In the genomic region with DNA sequence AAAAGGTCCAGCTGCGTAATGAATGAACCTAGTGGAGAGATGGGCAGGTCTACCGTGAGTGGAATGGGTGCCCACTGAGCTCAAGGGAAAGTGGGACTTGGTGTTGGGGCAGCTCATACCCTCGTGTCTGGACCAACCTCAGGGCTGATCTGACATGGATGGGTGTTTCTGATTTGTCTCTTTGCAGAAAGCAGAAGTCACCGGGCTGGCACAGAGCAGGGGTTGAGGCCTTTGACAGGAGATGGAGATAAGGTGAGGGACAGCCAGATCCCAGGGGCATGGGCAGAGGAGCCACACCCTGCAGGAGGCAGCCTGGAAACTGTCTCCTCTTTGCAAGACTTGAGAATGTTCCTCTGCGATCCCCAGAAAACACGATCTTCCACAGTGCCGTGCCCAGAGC, we compare ENCODE assay signal across 23 cellular contexts.
"Had no signal": no experiment of that assay in that cellular context is flagged by ENCODE, and none has a peak within 500 bp of the region (broad histone marks: within the 10 kb centered on the region; RNA-seq: fewer than 3 reads in every experiment).

No MANE protein-coding gene starts in this region.

- H3K27me3 ChIP-seq: esophagus squamous epithelium, heart right ventricle, pancreas, right lobe of liver, suprapubic skin, transverse colon, upper lobe of right lung, uterus had no signal

- H3K27me3 Mint-ChIP-seq: effector memory CD8-positive, alpha-beta T cell; stimulated activated naive CD8-positive, alpha-beta T cell treated with anti-CD3 and anti-CD28 coated beads, Interleukin-15, amount 100 ng/mL, for 72 hours had no signal

- H3K27ac ChIP-seq: esophagus squamous epithelium, heart right ventricle, neutrophil, pancreas, right lobe of liver, suprapubic skin, transverse colon, upper lobe of right lung, uterus had no signal

- H3K4me1 Mint-ChIP-seq: memory B cell had no signal

- H3K36me3 ChIP-seq: esophagus squamous epithelium, heart right ventricle, neutrophil, pancreas, right lobe of liver, suprapubic skin, transverse colon, upper lobe of right lung, uterus had no signal

- DNase-seq: cortex of kidney; effector memory CD8-positive, alpha-beta T cell; erythroblast; esophagus squamous epithelium; foreskin melanocyte; glutamatergic neuron; heart right ventricle; hypothalamus; natural killer cell; pancreas; retina; right lobe of liver; small intestine; stimulated activated CD4-positive, alpha-beta T cell treated with anti-CD3 and anti-CD28 coated beads, Interleukin-2, amount 100 ng/mL, for 48 hours; stimulated activated naive CD4-positive, alpha-beta T cell; transverse colon; upper lobe of right lung; uterus had no signal

- ATAC-seq: effector memory CD8-positive, alpha-beta T cell; pancreas; right lobe of liver; upper lobe of right lung had no signal

- H3K4me3 Mint-ChIP-seq: effector memory CD8-positive, alpha-beta T cell; memory B cell; natural killer cell had no signal

- H3K4me1 ChIP-seq: esophagus squamous epithelium, pancreas, suprapubic skin, upper lobe of right lung, uterus had no signal

- H3K36me3 Mint-ChIP-seq: memory B cell, natural killer cell had no signal

- H3K9me3 Mint-ChIP-seq: effector memory CD8-positive, alpha-beta T cell; memory B cell; natural killer cell; stimulated activated naive CD8-positive, alpha-beta T cell treated with anti-CD3 and anti-CD28 coated beads, Interleukin-15, amount 100 ng/mL, for 72 hours had no signal

- H3K27ac Mint-ChIP-seq: memory B cell, natural killer cell had no signal

- H3K4me3 ChIP-seq: esophagus squamous epithelium, heart right ventricle, lung, pancreas, right lobe of liver, suprapubic skin, transverse colon, upper lobe of right lung, uterus had no signal

- H3K9me3 ChIP-seq: esophagus squamous epithelium, heart right ventricle, neutrophil, pancreas, right lobe of liver, suprapubic skin, transverse colon, upper lobe of right lung, uterus had no signal
